17 cellular contexts compared by ENCODE assay signal in the genomic region with DNA sequence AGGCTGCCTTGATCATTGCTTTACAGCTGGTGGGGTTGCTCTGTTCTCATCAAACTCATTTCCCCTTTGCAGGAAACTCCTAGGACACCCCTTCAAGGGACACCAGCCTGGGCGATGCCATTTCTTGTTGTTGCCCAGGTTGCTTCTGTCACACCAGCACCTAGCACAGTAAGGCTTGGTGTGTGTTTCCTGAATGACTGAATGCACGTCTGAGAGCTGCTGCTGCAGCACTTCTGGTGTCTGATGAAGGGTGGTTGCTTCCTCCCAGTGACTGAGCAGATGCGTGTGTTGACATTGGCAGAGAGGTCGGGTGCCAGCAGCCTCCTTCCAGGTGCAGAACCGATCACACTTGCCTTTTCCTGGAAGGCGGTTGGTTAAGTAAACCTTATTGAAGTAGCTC.
A peak's percentile ranks its signal among the peaks of the same experiment; 100 is the strongest.
DNase-seq lines count a peak whose midpoint lies in the region; ATAC-seq, FAIRE-seq and TF ChIP-seq lines count a peak whose summit lies in the region.
"Had no signal": no experiment of that assay in that cellular context is flagged by ENCODE, and none has a peak within 500 bp of the region (broad histone marks: within the 10 kb centered on the region; RNA-seq: fewer than 3 reads in every experiment).

No MANE protein-coding gene starts in this region.

- H3K27me3 ChIP-seq in keratinocyte (ENCODE audit: control insufficient read depth, extremely low read depth, insufficient read depth, low read length): no peaks in the 10 kb centered on the region
- no peaks in the 10 kb centered on the region for H3K27me3 ChIP-seq in neural progenitor cell
- H3K27me3 ChIP-seq: cardiac muscle cell had no signal

- no peaks in the 10 kb centered on the region for H3F3A ChIP-seq in neural progenitor cell (ENCODE audit: low read depth)

- H3K27ac Mint-ChIP-seq in neural progenitor cell: no peak overlapping the region
- H3K27ac Mint-ChIP-seq: effector memory CD8-positive, alpha-beta T cell had no signal

- no peak for ATAC-seq in HG02885 (IDR thresholded peaks at IDR 0.05; ENCODE audit: poor library complexity, unreplicated experiment)
- ATAC-seq: effector memory CD8-positive, alpha-beta T cell; gastroesophageal sphincter; K562; upper lobe of right lung had no signal

- H3K9ac ChIP-seq in keratinocyte (ENCODE audit: control insufficient read depth, extremely low read depth, insufficient read depth, low read length): no peak overlapping the region
- no peak overlapping the region for H3K9ac ChIP-seq in neural progenitor cell

- DNase-seq in DMS 273 treated with DMSO at 0.1 percent for 48 hours (lab: John Stamatoyannopoulos, UW) (peak; percentile 21), NCI-H1436 (lab: John Stamatoyannopoulos, UW) (peak; percentile 49), NCI-H774 (lab: John Stamatoyannopoulos, UW) (peak; percentile 39), keratinocyte (ENCODE audit: low read depth, low spot score) (no peak), neural progenitor cell (ENCODE audit: low spot score) (no peak)
- no peak for DNase-seq in activated CD4-positive, alpha-beta T cell treated with anti-CD3 and anti-CD28 coated beads for 4 hours
- DNase-seq in activated CD4-positive, CD25-positive, alpha-beta regulatory T cell (lab: John Stamatoyannopoulos, UW): no peak
- DNase-seq: activated naive CD4-positive, alpha-beta T cell treated with anti-CD3 and anti-CD28 coated beads, Interleukin-2, amount 50 U/mL, for 16 hours; effector memory CD8-positive, alpha-beta T cell; NCI-H526 treated with DMSO at 0.1 percent for 48 hours; SIG-M5; upper lobe of right lung had no signal

- no peak for TF ChIP-seq CTCF in keratinocyte (optimal IDR thresholded peaks at IDR 0.05 in 1 of 3, IDR thresholded peaks at IDR 0.05 in 1 of 3, conservative IDR thresholded peaks at IDR 0.05 in 1 of 3; ENCODE audit: extremely low read depth in 1 of 3, insufficient read depth in 2 of 3, low read length in 3 of 3)
- no peak for TF ChIP-seq CTCF in neural progenitor cell (IDR thresholded peaks at IDR 0.05)

- H3K4me3 Mint-ChIP-seq in neural progenitor cell: no peak overlapping the region
- H3K4me3 Mint-ChIP-seq: effector memory CD8-positive, alpha-beta T cell had no signal

- peaks cover 18% of the 10 kb centered on the region for H3K4me1 Mint-ChIP-seq in neural progenitor cell

- H2AFZ ChIP-seq in keratinocyte (ENCODE audit: control insufficient read depth, low read length): peak overlapping the region; percentile 45
- H2AFZ ChIP-seq in neural progenitor cell (replicated peaks): no peak overlapping the region

- no peaks in the 10 kb centered on the region for H3K36me3 ChIP-seq in keratinocyte (ENCODE audit: control insufficient read depth in 2 of 2, extremely low read depth in 1 of 2, insufficient read depth in 2 of 2, low read length in 2 of 2)
- no peaks in the 10 kb centered on the region for H3K36me3 ChIP-seq in neural progenitor cell
- H3K36me3 ChIP-seq: cardiac muscle cell, gastroesophageal sphincter, prostate gland, upper lobe of right lung had no signal

- dilution Hi-C loops in keratinocyte (cut with MboI; ENCODE audit: extremely low pct_ligation_motif_present, low sequenced_read_pairs): no loop called here

- H3K4me2 ChIP-seq in keratinocyte (ENCODE audit: control insufficient read depth, extremely low read depth, insufficient read depth, low read depth, low read length) (peak overlapping the region; percentile 13), neural progenitor cell (no peak overlapping the region)

- no peak overlapping the region for H3K27ac ChIP-seq in keratinocyte (ENCODE audit: control insufficient read depth, insufficient read depth, low read length)
- H3K27ac ChIP-seq in neural progenitor cell: no peak overlapping the region
- H3K27ac ChIP-seq: cardiac muscle cell, gastroesophageal sphincter, prostate gland, upper lobe of right lung had no signal

- H3K79me2 ChIP-seq in keratinocyte (ENCODE audit: control insufficient read depth, insufficient read depth, low read length) (no peaks in the 10 kb centered on the region), neural progenitor cell (ENCODE audit: low read depth) (no peaks in the 10 kb centered on the region)

- H4K20me1 ChIP-seq in keratinocyte (ENCODE audit: control insufficient read depth, extremely low read depth, insufficient read depth, low read length) (no peaks in the 10 kb centered on the region), neural progenitor cell (ENCODE audit: low read depth) (no peaks in the 10 kb centered on the region)

- no peaks in the 10 kb centered on the region for H3K9me1 ChIP-seq in keratinocyte (ENCODE audit: control insufficient read depth, extremely low read depth, insufficient read depth, low read length)

- peaks cover 3% of the 10 kb centered on the region for H3K27me3 Mint-ChIP-seq in neural progenitor cell (ENCODE audit: insufficient read depth, low read depth)

- H3K9me3 Mint-ChIP-seq in neural progenitor cell: no peaks in the 10 kb centered on the region
- H3K9me3 Mint-ChIP-seq: effector memory CD8-positive, alpha-beta T cell had no signal

- H3K36me3 Mint-ChIP-seq in neural progenitor cell: no peaks in the 10 kb centered on the region

- H3K9me3 ChIP-seq in keratinocyte (ENCODE audit: control insufficient read depth, low read depth, low read length): no peaks in the 10 kb centered on the region
- no peaks in the 10 kb centered on the region for H3K9me3 ChIP-seq in neural progenitor cell (ENCODE audit: low read depth)
- H3K9me3 ChIP-seq: gastroesophageal sphincter, prostate gland, upper lobe of right lung had no signal

- FAIRE-seq in keratinocyte (lab: Jason Lieb, UNC): peak; percentile 70
- FAIRE-seq: K562 had no signal

- H3K4me3 ChIP-seq in keratinocyte (ENCODE audit: control insufficient read depth in 2 of 3, extremely low read depth in 1 of 3, insufficient read depth in 2 of 3, low read depth in 1 of 3, low read length in 3 of 3): no peak overlapping the region
- no peak overlapping the region for H3K4me3 ChIP-seq in neural progenitor cell
- H3K4me3 ChIP-seq: cardiac muscle cell, gastroesophageal sphincter, K562, prostate gland, upper lobe of right lung had no signal

- H3K4me1 ChIP-seq in keratinocyte (ENCODE audit: control insufficient read depth, extremely low read depth, insufficient read depth, low read length) (peaks cover 31% of the 10 kb centered on the region), neural progenitor cell (peaks cover 9% of the 10 kb centered on the region)
- H3K4me1 ChIP-seq: prostate gland, upper lobe of right lung had no signal

Comparison
In these comparisons a context has a peak if more than half of its experiments do, and no peak if none do; other contexts are left out.
1. DNase-seq: peak in DMS 273 treated with DMSO at 0.1 percent for 48 hours (single experiment), NCI-H1436 (single experiment) and NCI-H774 (single experiment); none in keratinocyte (single experiment), neural progenitor cell (single experiment), activated CD4-positive, alpha-beta T cell treated with anti-CD3 and anti-CD28 coated beads for 4 hours (0 of 2) and activated CD4-positive, CD25-positive, alpha-beta regulatory T cell (0 of 4).